Comparison of ENCODE assay signal across 8 cellular contexts in the genomic region with DNA sequence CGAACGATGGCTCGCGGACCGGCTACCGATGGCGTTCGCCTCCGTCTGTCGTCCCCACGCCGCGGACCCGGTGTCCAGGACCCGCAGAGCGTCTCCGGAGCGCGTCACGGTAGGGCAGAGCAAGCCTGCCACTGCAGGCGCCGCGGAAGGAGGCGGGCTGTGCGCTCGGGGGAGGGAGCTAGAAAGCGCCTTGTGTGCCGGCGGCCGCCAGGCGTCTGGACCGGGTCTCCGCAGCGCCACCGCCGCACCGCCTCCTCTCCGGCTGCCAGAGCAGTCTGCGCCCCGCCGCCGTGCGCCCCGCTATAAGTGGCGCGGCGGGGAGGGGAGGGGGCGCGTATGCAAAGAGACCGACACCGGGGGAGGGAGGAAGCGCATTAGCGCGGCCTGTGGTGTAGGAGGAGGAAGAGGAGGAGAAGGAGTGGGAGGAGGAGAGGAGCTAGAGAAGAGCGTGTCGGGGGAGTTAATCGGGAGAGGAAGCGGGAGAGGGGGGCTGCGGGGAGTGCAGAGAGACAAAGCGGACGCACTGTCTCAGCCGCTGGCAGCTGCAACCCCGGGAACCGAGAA. TPM values are rescaled to one million over a fixed set of nuclear protein-coding genes. Genes with fewer than 3 reads are reported as not detected.
DNase-seq lines count a peak whose midpoint lies in the region; ATAC-seq and TF ChIP-seq lines count a peak whose summit lies in the region.

Gene ENC1, minus strand, starts transcription at position 279 of the 564 bp plus-strand sequence. CDS start 4,243 bp downstream, outside the sequence.

- H3K4me3 ChIP-seq in fibroblast of lung (replicated peaks in 1 of 4; ENCODE audit: control extremely low read depth in 1 of 4, insufficient read depth in 1 of 4, low read depth in 3 of 4, low read length in 4 of 4) = peak within 1 kb of the TSS; percentile 80 to 93 (median 86)

- DNase-seq in DMS153 (lab: John Stamatoyannopoulos, UW) = peak; percentile 69
- DNase-seq in HuH-7 (ENCODE audit: low spot score) = peak; percentile 61
- DNase-seq in activated T-helper 1 cell treated with anti-CD3 and anti-CD28 coated beads, Interleukin-12 subunit alpha, Interleukin-12 subunit beta, Interleukin-2, Interleukin-4 antibody, amounts not matched to agents 30 ng/mL and 10 ng/mL and 1 ng/mL, durations not matched to agents 14 hours and 24 hours and 36 hours (ENCODE audit: low spot score) = peak; percentile 72
- peak; percentile 85 to 92 for DNase-seq in fibroblast of lung (ENCODE audit: low read depth in 2 of 2)
- peak; percentile 81 for DNase-seq in naive B cell

- peak within 1 kb of the TSS; percentile 99 for H3K4me2 ChIP-seq in fibroblast of lung (ENCODE audit: extremely low read depth, insufficient read depth, low read length)

- no peaks in the 10 kb centered on the region for H3K9me3 Mint-ChIP-seq in activated T-helper 1 cell treated with anti-CD3 and anti-CD28 coated beads, Interleukin-12 subunit alpha, Interleukin-12 subunit beta, Interleukin-2, Interleukin-4 antibody, amounts not matched to agents 30 ng/mL and 10 ng/mL and 1 ng/mL, durations not matched to agents 14 hours and 24 hours and 36 hours
- no peaks in the 10 kb centered on the region for H3K9me3 Mint-ChIP-seq in naive B cell
- H3K9me3 Mint-ChIP-seq in stimulated activated memory B cell treated with anti-CD40 and anti-IgM and Interleukin-4, amounts not matched to agents 10 μg/mL and 1 μg/mL and 100 μg/mL, for 72 hours = no peaks in the 10 kb centered on the region

- no peaks in the 10 kb centered on the region for H3K9me3 ChIP-seq in fibroblast of lung (ENCODE audit: control insufficient read depth, insufficient read depth, low read depth, low read length)

- H3K27ac ChIP-seq in fibroblast of lung (ENCODE audit: insufficient read depth, low read length) = peak within 1 kb of the TSS; percentile 92

- ATAC-seq in GM21447 (IDR thresholded peaks at IDR 0.05; ENCODE audit: unreplicated experiment) = peak; percentile 50
- ATAC-seq in naive B cell (ENCODE audit: low read depth in 2 of 2) = peak; percentile 82 to 83
- peak; percentile 90 for ATAC-seq in stimulated activated memory B cell treated with anti-CD40 and anti-IgM and Interleukin-4, amounts not matched to agents 10 μg/mL and 1 μg/mL and 100 μg/mL, for 72 hours

- H4K20me1 ChIP-seq in fibroblast of lung (ENCODE audit: control insufficient read depth, extremely low read depth, insufficient read depth, low read length) = no peaks in the 10 kb centered on the region

- TF ChIP-seq CTCF in fibroblast of lung (conservative IDR thresholded peaks at IDR 0.05 in 1 of 2, IDR thresholded peaks at IDR 0.05 in 1 of 2; ENCODE audit: low read depth in 1 of 2, low read length in 2 of 2) = peak; percentile 16 to 37

- peak within 1 kb of the TSS; percentile 91 for H3K9ac ChIP-seq in fibroblast of lung (ENCODE audit: insufficient read depth, low read length)

- H3K36me3 ChIP-seq in fibroblast of lung (ENCODE audit: control insufficient read depth, insufficient read depth, low read length) = peaks cover 5% of the 10 kb centered on the region

- peak within 1 kb of the TSS; percentile 64 for H3K27ac Mint-ChIP-seq in activated T-helper 1 cell treated with anti-CD3 and anti-CD28 coated beads, Interleukin-12 subunit alpha, Interleukin-12 subunit beta, Interleukin-2, Interleukin-4 antibody, amounts not matched to agents 30 ng/mL and 10 ng/mL and 1 ng/mL, durations not matched to agents 14 hours and 24 hours and 36 hours
- H3K27ac Mint-ChIP-seq in naive B cell = peak within 1 kb of the TSS in 5 of 6 donors; percentile 50 to 87 (median 75)
- peak within 1 kb of the TSS; percentile 86 for H3K27ac Mint-ChIP-seq in stimulated activated memory B cell treated with anti-CD40 and anti-IgM and Interleukin-4, amounts not matched to agents 10 μg/mL and 1 μg/mL and 100 μg/mL, for 72 hours

- peaks cover 2% of the 10 kb centered on the region for H3K36me3 Mint-ChIP-seq in activated T-helper 1 cell treated with anti-CD3 and anti-CD28 coated beads, Interleukin-12 subunit alpha, Interleukin-12 subunit beta, Interleukin-2, Interleukin-4 antibody, amounts not matched to agents 30 ng/mL and 10 ng/mL and 1 ng/mL, durations not matched to agents 14 hours and 24 hours and 36 hours (ENCODE audit: low read depth)
- peaks cover 5 to 7% of the 10 kb centered on the region in 2 donors for H3K36me3 Mint-ChIP-seq in naive B cell
- H3K36me3 Mint-ChIP-seq in stimulated activated memory B cell treated with anti-CD40 and anti-IgM and Interleukin-4, amounts not matched to agents 10 μg/mL and 1 μg/mL and 100 μg/mL, for 72 hours = peaks cover 5% of the 10 kb centered on the region

- intact Hi-C loops in activated T-helper 1 cell treated with anti-CD3 and anti-CD28 coated beads, Interleukin-12 subunit alpha, Interleukin-12 subunit beta, Interleukin-2, Interleukin-4 antibody, amounts not matched to agents 30 ng/mL and 10 ng/mL and 1 ng/mL, durations not matched to agents 14 hours and 24 hours and 36 hours (cut with micrococcal nuclease) = loop anchor here (1.0 to 10.0 kb wide), 7 partner anchors 44 to 586 kb away; partner anchors contain the start of genes GFM2, HEXB and NSA2

- peaks cover 40% of the 10 kb centered on the region for H3K27me3 Mint-ChIP-seq in activated T-helper 1 cell treated with anti-CD3 and anti-CD28 coated beads, Interleukin-12 subunit alpha, Interleukin-12 subunit beta, Interleukin-2, Interleukin-4 antibody, amounts not matched to agents 30 ng/mL and 10 ng/mL and 1 ng/mL, durations not matched to agents 14 hours and 24 hours and 36 hours (ENCODE audit: insufficient read depth)
- peaks cover 0 to 28% (median 5%) of the 10 kb centered on the region in 3 donors for H3K27me3 Mint-ChIP-seq in naive B cell
- no peaks in the 10 kb centered on the region for H3K27me3 Mint-ChIP-seq in stimulated activated memory B cell treated with anti-CD40 and anti-IgM and Interleukin-4, amounts not matched to agents 10 μg/mL and 1 μg/mL and 100 μg/mL, for 72 hours

- H3K27me3 ChIP-seq in fibroblast of lung (ENCODE audit: control insufficient read depth, insufficient read depth, low read length) = no peaks in the 10 kb centered on the region

- peak within 1 kb of the TSS; percentile 86 for H3K4me3 Mint-ChIP-seq in activated T-helper 1 cell treated with anti-CD3 and anti-CD28 coated beads, Interleukin-12 subunit alpha, Interleukin-12 subunit beta, Interleukin-2, Interleukin-4 antibody, amounts not matched to agents 30 ng/mL and 10 ng/mL and 1 ng/mL, durations not matched to agents 14 hours and 24 hours and 36 hours
- H3K4me3 Mint-ChIP-seq in naive B cell = peak within 1 kb of the TSS; percentile 84 to 96 (median 96)
- peak within 1 kb of the TSS; percentile 98 for H3K4me3 Mint-ChIP-seq in stimulated activated memory B cell treated with anti-CD40 and anti-IgM and Interleukin-4, amounts not matched to agents 10 μg/mL and 1 μg/mL and 100 μg/mL, for 72 hours

- H3K79me2 ChIP-seq in fibroblast of lung (ENCODE audit: control insufficient read depth, insufficient read depth, low read length) = peaks cover 45% of the 10 kb centered on the region

- peaks cover 20% of the 10 kb centered on the region for H3K4me1 ChIP-seq in fibroblast of lung (ENCODE audit: control insufficient read depth, extremely low read depth, insufficient read depth, low read length)

- peaks cover 49% of the 10 kb centered on the region for H3K4me1 Mint-ChIP-seq in activated T-helper 1 cell treated with anti-CD3 and anti-CD28 coated beads, Interleukin-12 subunit alpha, Interleukin-12 subunit beta, Interleukin-2, Interleukin-4 antibody, amounts not matched to agents 30 ng/mL and 10 ng/mL and 1 ng/mL, durations not matched to agents 14 hours and 24 hours and 36 hours (ENCODE audit: low read depth)
- peaks cover 34 to 43% (median 37%) of the 10 kb centered on the region in 3 donors for H3K4me1 Mint-ChIP-seq in naive B cell
- H3K4me1 Mint-ChIP-seq in stimulated activated memory B cell treated with anti-CD40 and anti-IgM and Interleukin-4, amounts not matched to agents 10 μg/mL and 1 μg/mL and 100 μg/mL, for 72 hours = peaks cover 43% of the 10 kb centered on the region

- peak within 1 kb of the TSS; percentile 81 for H2AFZ ChIP-seq in fibroblast of lung (ENCODE audit: low read length)

TF ChIP-seq in PFSK-1, 5 proteins besides CTCF, POLR2A, EP300 and RAD21 (continues in another document):
- TF ChIP-seq POLR2AphosphoS5 (IDR thresholded peaks at IDR 0.05; ENCODE audit: low read depth, low read length) = peak; percentile 57; the same call in 1 of the 2 replicates
- TF ChIP-seq SIN3A (IDR thresholded peaks at IDR 0.05; ENCODE audit: borderline replicate concordance, insufficient read depth, low read length) = no peak

RNA-seq across cellular contexts. Expression of gene ENC1, which starts in this region (rescaled TPM):
- polyA plus RNA-seq in PFSK-1 (2012; ENCODE audit: insufficient read length, low read depth) = 5.0 TPM
- total RNA-seq in activated T-helper 1 cell treated with anti-CD3 and anti-CD28 coated beads, Interleukin-12 subunit alpha, Interleukin-12 subunit beta, Interleukin-2, Interleukin-4 antibody, amounts not matched to agents 30 ng/mL and 10 ng/mL and 1 ng/mL, durations not matched to agents 14 hours and 24 hours and 36 hours = 2.7 and 3.2 TPM in 2 replicates
- total RNA-seq in fibroblast of lung = 15.4 and 21.8 TPM in 2 replicates
- polyA plus RNA-seq in fibroblast of lung (3.5 and 15.6 TPM in 2 replicates), naive B cell (ENCODE audit: low read depth in 6 of 6) (10 to 100 TPM in 1 of 6 donors, 1 to 10 TPM in 5; 3.3 to 10.3 (median 4.9) TPM)
- 3.3 and 14.0 TPM in 2 replicates for polyA plus RNA-seq in fibroblast of lung (2012)
- 13.3 and 50.6 TPM in 2 replicates for polyA minus RNA-seq in fibroblast of lung (ENCODE audit: low replicate concordance)

Comparison
In these comparisons a context has a peak if more than half of its experiments do, and no peak if none do; other contexts are left out.
1. Peak in every context shown above with its lines: DNase-seq, ATAC-seq, H3K4me3 ChIP-seq and H3K27ac ChIP-seq.